28 cellular contexts compared by ENCODE assay signal in the genomic region with DNA sequence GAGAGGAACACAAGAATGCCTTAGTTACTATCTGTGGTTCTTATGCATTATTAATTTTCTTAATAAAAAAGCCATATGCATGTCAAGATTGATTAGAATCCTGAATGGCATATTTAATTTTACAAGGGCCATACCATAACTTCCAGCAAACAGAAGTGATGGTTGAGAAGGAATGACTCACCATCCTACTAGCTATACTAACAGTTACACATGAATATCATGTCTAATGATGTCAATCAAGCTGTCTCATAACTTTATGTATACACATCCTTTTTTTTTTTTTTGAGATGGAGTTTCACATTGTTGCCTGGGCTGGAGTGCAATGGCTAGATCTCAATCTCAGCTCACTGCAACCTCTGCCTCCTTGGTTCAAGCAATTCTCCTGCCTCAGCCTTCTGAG.
"Had no signal": no experiment of that assay in that cellular context is flagged by ENCODE, and none has a peak within 500 bp of the region (broad histone marks: within the 10 kb centered on the region; RNA-seq: fewer than 3 reads in every experiment).

No MANE protein-coding gene starts in this region.

- H3K27ac Mint-ChIP-seq: nephron; neural progenitor cell; progenitor cell of endocrine pancreas; stimulated activated effector memory CD8-positive, alpha-beta T cell treated with anti-CD3 and anti-CD28 coated beads, Interleukin-12 subunit alpha, Interleukin-12 subunit beta, amount 100 ng/mL, for 72 hours; stimulated activated naive B cell treated with anti-CD40 and anti-IgM and Interleukin-4, amounts not matched to agents 10 μg/mL and 1 μg/mL and 100 μg/mL, for 72 hours; stimulated activated naive CD8-positive, alpha-beta T cell treated with anti-CD3 and anti-CD28 coated beads, Interleukin-15, Interleukin-2, amounts not matched to agents 100 ng/mL and 50 ng/mL, for 24 hours had no signal

- H3K27me3 ChIP-seq: neural progenitor cell, ovary, right lobe of liver, sigmoid colon, stomach, thyroid gland, tibial nerve, upper lobe of left lung, vagina had no signal

- H3K4me1 ChIP-seq: neural progenitor cell, parathyroid adenoma, psoas muscle, right lobe of liver, sigmoid colon, stomach, thyroid gland, tibial nerve, upper lobe of left lung, vagina had no signal

- H3K27me3 Mint-ChIP-seq: progenitor cell of endocrine pancreas; stimulated activated naive B cell treated with anti-CD40 and anti-IgM and Interleukin-4, amounts not matched to agents 10 μg/mL and 1 μg/mL and 100 μg/mL, for 72 hours; stimulated activated naive CD8-positive, alpha-beta T cell treated with anti-CD3 and anti-CD28 coated beads, Interleukin-15, Interleukin-2, amounts not matched to agents 100 ng/mL and 50 ng/mL, for 24 hours had no signal

- H3K27ac ChIP-seq: neural progenitor cell, ovary, parathyroid adenoma, psoas muscle, right lobe of liver, sigmoid colon, stomach, thoracic aorta, thyroid gland, tibial nerve, upper lobe of left lung, vagina had no signal

- DNase-seq: occipital lobe; ovary; posterior cingulate gyrus; psoas muscle; right cardiac atrium; right lobe of liver; sigmoid colon; small intestine; stimulated activated CD4-positive, alpha-beta T cell treated with anti-CD3 and anti-CD28 coated beads, Interleukin-15, amount 100 ng/mL, for 24 hours; stimulated activated CD4-positive, alpha-beta T cell treated with anti-CD3 and anti-CD28 coated beads, Interleukin-2, amount 100 ng/mL, for 24 hours; stimulated activated CD4-positive, alpha-beta T cell treated with anti-CD3 and anti-CD28 coated beads, Interleukin-2, amount 100 ng/mL, for 48 hours; stimulated activated CD4-positive, alpha-beta T cell treated with anti-CD3 and anti-CD28 coated beads, Interleukin-4, amount 100 ng/mL, for 24 hours; stimulated activated naive B cell treated with anti-CD40 and anti-IgM and Interleukin-4, amounts not matched to agents 10 μg/mL and 1 μg/mL and 100 μg/mL, for 72 hours; stimulated activated naive CD4-positive, alpha-beta T cell treated with Interleukin-2 at 50 U/mL for 16 hours; stomach; thyroid gland; trophoblast cell; upper lobe of left lung had no signal

- H3K9me3 Mint-ChIP-seq: nephron; neural progenitor cell; stimulated activated naive CD8-positive, alpha-beta T cell treated with anti-CD3 and anti-CD28 coated beads, Interleukin-15, Interleukin-2, amounts not matched to agents 100 ng/mL and 50 ng/mL, for 24 hours had no signal

- H3K4me3 ChIP-seq: neural progenitor cell, ovary, psoas muscle, right lobe of liver, sigmoid colon, stomach, thoracic aorta, thyroid gland, tibial nerve, upper lobe of left lung, vagina had no signal

- FAIRE-seq: small intestine, urothelium cell line had no signal

- H3K36me3 ChIP-seq: neural progenitor cell, ovary, right lobe of liver, sigmoid colon, stomach, thoracic aorta, thyroid gland, tibial nerve, upper lobe of left lung, vagina had no signal

- H3K36me3 Mint-ChIP-seq: neural progenitor cell; stimulated activated effector memory CD8-positive, alpha-beta T cell treated with anti-CD3 and anti-CD28 coated beads, Interleukin-12 subunit alpha, Interleukin-12 subunit beta, amount 100 ng/mL, for 72 hours; stimulated activated naive B cell treated with anti-CD40 and anti-IgM and Interleukin-4, amounts not matched to agents 10 μg/mL and 1 μg/mL and 100 μg/mL, for 72 hours had no signal

- ATAC-seq: psoas muscle; right cardiac atrium; right lobe of liver; stimulated activated effector memory CD8-positive, alpha-beta T cell treated with anti-CD3 and anti-CD28 coated beads, Interleukin-12 subunit alpha, Interleukin-12 subunit beta, amount 100 ng/mL, for 72 hours; stimulated activated naive B cell treated with anti-CD40 and anti-IgM and Interleukin-4, amounts not matched to agents 10 μg/mL and 1 μg/mL and 100 μg/mL, for 72 hours had no signal

- H3K4me3 Mint-ChIP-seq: nephron; neural progenitor cell; stimulated activated effector memory CD8-positive, alpha-beta T cell treated with anti-CD3 and anti-CD28 coated beads, Interleukin-12 subunit alpha, Interleukin-12 subunit beta, amount 100 ng/mL, for 72 hours; stimulated activated naive B cell treated with anti-CD40 and anti-IgM and Interleukin-4, amounts not matched to agents 10 μg/mL and 1 μg/mL and 100 μg/mL, for 72 hours; stimulated activated naive CD8-positive, alpha-beta T cell treated with anti-CD3 and anti-CD28 coated beads, Interleukin-15, Interleukin-2, amounts not matched to agents 100 ng/mL and 50 ng/mL, for 24 hours had no signal

- H3K4me1 Mint-ChIP-seq: nephron; neural progenitor cell; stimulated activated effector memory CD8-positive, alpha-beta T cell treated with anti-CD3 and anti-CD28 coated beads, Interleukin-12 subunit alpha, Interleukin-12 subunit beta, amount 100 ng/mL, for 72 hours; stimulated activated naive B cell treated with anti-CD40 and anti-IgM and Interleukin-4, amounts not matched to agents 10 μg/mL and 1 μg/mL and 100 μg/mL, for 72 hours had no signal
